ENCODE assay signal across 6 cellular contexts in the genomic region with DNA sequence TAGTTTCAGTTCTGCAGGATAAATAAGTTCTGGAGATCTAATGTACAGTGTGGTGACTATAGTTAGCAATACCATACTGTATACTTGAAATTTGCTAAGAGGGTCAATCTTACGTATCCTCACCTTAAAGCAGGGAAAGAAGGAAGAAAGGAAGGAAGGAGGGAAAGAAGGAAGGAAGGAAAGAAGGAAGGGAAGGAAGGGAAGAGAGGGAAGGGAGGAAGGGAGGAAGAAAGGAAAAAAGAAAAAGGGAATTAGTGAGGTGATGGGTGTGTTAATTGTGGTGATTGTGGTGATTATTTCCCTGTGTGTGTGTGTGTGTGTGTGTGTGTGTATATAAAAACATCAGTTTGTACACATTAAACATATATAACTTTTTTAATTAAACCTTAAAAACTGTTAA.
"Had no signal": no experiment of that assay in that cellular context is flagged by ENCODE, and none has a peak within 500 bp of the region (broad histone marks: within the 10 kb centered on the region; RNA-seq: fewer than 3 reads in every experiment).

No MANE protein-coding gene starts in this region.

- H3K4me2 ChIP-seq: KMS-11 had no signal

- H3K27ac ChIP-seq: HL-60, KMS-11 had no signal

- H3K9ac ChIP-seq: KMS-11 had no signal

- FAIRE-seq: HTR-8/SVneo had no signal

- DNase-seq: IMR-90, KBM-7, KG1 had no signal
